21 cellular contexts compared by ENCODE assay signal in the genomic region with DNA sequence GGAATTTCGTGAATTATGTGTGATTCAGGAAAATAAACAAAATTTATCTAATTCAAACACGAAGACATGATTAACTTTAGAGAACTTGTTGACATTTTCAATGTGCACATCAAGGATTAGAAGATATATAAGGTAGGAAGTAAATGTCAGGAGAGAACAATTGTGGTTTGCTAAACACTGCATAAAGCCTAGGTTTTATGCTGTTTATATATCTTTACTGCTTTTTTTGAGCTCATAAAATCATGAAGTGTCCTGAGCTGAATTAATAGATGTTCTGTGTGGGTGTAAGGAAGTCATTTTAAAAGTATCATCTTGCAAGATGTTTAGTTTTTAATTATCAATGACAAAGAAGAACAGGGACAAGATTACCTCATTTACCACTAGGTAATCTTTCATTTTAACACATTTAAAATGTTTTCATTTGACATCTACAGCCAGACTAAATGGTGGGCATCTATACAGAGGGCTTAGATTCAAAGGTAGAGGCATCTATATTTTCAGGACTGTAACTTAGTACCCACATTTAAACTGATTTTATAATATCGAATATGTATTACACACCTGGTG.
DNase-seq lines count a peak whose midpoint lies in the region; ATAC-seq, FAIRE-seq and TF ChIP-seq lines count a peak whose summit lies in the region.
"Had no signal": no experiment of that assay in that cellular context is flagged by ENCODE, and none has a peak within 500 bp of the region (broad histone marks: within the 10 kb centered on the region; RNA-seq: fewer than 3 reads in every experiment).

No MANE protein-coding gene starts in this region.

- no peak for FAIRE-seq in astrocyte (lab: Jason Lieb, UNC)
- FAIRE-seq: HepG2 had no signal

- H3K4me3 Mint-ChIP-seq in astrocyte (ENCODE audit: unreplicated experiment) (no peak overlapping the region), mesothelial cell of epicardium (no peak overlapping the region)

- no peak overlapping the region for H3K9ac ChIP-seq in astrocyte (ENCODE audit: low read length)

- H3K36me3 ChIP-seq in HEK293 (ENCODE audit: control insufficient read depth in 2 of 2, insufficient read depth in 1 of 2, low read length in 2 of 2): no peaks in the 10 kb centered on the region
- H3K36me3 ChIP-seq in astrocyte (ENCODE audit: insufficient read depth, low read length): no peaks in the 10 kb centered on the region

- CTCF ChIA-PET in HEK293 (lab: Yijun Ruan, JAX): interaction anchor here (0.6 to 1.0 kb wide), 2 partner anchors 17 to 258 kb away, joined by 3 to 4 read pairs; no protein-coding TSS in a partner anchor

- H2AFZ ChIP-seq in astrocyte (ENCODE audit: low read depth, low read length): no peak overlapping the region

- H3K4me3 ChIP-seq in HEK293 (ENCODE audit: low read depth, low read length) (no peak overlapping the region), astrocyte (ENCODE audit: insufficient read depth, low read depth, low read length) (no peak overlapping the region)

- H3K27me3 Mint-ChIP-seq in astrocyte (ENCODE audit: low read depth, unreplicated experiment) (no peaks in the 10 kb centered on the region), mesothelial cell of epicardium (ENCODE audit: low read depth) (no peaks in the 10 kb centered on the region)

- H3K27ac Mint-ChIP-seq in astrocyte (ENCODE audit: unreplicated experiment): no peak overlapping the region
- H3K27ac Mint-ChIP-seq in mesothelial cell of epicardium: peak overlapping the region; percentile 1

- H4K20me1 ChIP-seq in astrocyte (ENCODE audit: insufficient read depth, low read length): no peaks in the 10 kb centered on the region

- ATAC-seq in GM18909 (IDR thresholded peaks at IDR 0.05; ENCODE audit: poor library complexity, unreplicated experiment) (no peak), HG02981 (IDR thresholded peaks at IDR 0.05; ENCODE audit: unreplicated experiment) (no peak)
- ATAC-seq: HepG2, Panc1 had no signal

- H3K36me3 Mint-ChIP-seq in astrocyte (ENCODE audit: low read depth, unreplicated experiment): no peaks in the 10 kb centered on the region
- no peaks in the 10 kb centered on the region for H3K36me3 Mint-ChIP-seq in mesothelial cell of epicardium

- no peak overlapping the region for H3K4me2 ChIP-seq in astrocyte (ENCODE audit: low read length)

- no peaks in the 10 kb centered on the region for H3K79me2 ChIP-seq in astrocyte (ENCODE audit: insufficient read depth, low read length)

- DNase-seq in astrocyte (ENCODE audit: low read depth) (peak; percentile 32), mesothelial cell of epicardium (ENCODE audit: low spot score in 2 of 2, unreplicated experiment in 2 of 2) (no peak), NCI-H187 treated with DMSO at 0.1 percent for 48 hours (lab: John Stamatoyannopoulos, UW) (no peak), GM19238 (ENCODE audit: insufficient read length, low spot score) (no peak)
- DNase-seq: DMS153, GOT3, HCEC 1CT, Karpas-422, NCI-H1105 treated with DMSO at 0.1 percent for 48 hours, NCI-H146, NCI-H2029, NCI-H446, NCI-H526, NCI-H82, SHP77 treated with DMSO at 0.1 percent for 48 hours, T-helper 1 cell had no signal

- TF ChIP-seq CTCF in HEK293 (tag by site-specific recombination; IDR thresholded peaks at IDR 0.05) (no peak), astrocyte (IDR thresholded peaks at IDR 0.05; ENCODE audit: insufficient read depth, low read depth, low read length) (no peak), mesothelial cell of epicardium (IDR thresholded peaks at IDR 0.05; ENCODE audit: unreplicated experiment) (no peak)

- H3K4me1 Mint-ChIP-seq in astrocyte (ENCODE audit: low read depth, unreplicated experiment) (no peaks in the 10 kb centered on the region), mesothelial cell of epicardium (peaks cover 20% of the 10 kb centered on the region)

- POLR2A ChIA-PET in HEK293 (lab: Yijun Ruan, JAX): no interaction called here

- peak overlapping the region; percentile 59; the same call in 1 of the 2 replicates for H3K27ac ChIP-seq in HEK293 (ENCODE audit: extremely low read depth, low read depth, low read length)
- H3K27ac ChIP-seq in astrocyte (ENCODE audit: low read depth, low read length): no peak overlapping the region

- no peaks in the 10 kb centered on the region for H3K27me3 ChIP-seq in astrocyte (ENCODE audit: insufficient read depth, low read length)

- H3K9me3 Mint-ChIP-seq in astrocyte (ENCODE audit: unreplicated experiment) (no peaks in the 10 kb centered on the region), mesothelial cell of epicardium (peaks cover 5% of the 10 kb centered on the region)

- H3K4me1 ChIP-seq in HEK293 (ENCODE audit: control insufficient read depth, insufficient read depth, low read length): peaks cover 26% of the 10 kb centered on the region
- no peaks in the 10 kb centered on the region for H3K4me1 ChIP-seq in astrocyte (ENCODE audit: insufficient read depth, low read length)

- no peaks in the 10 kb centered on the region for H3K9me3 ChIP-seq in HEK293 (ENCODE audit: control insufficient read depth, insufficient read depth, low read depth, low read length)
- no peaks in the 10 kb centered on the region for H3K9me3 ChIP-seq in astrocyte (ENCODE audit: insufficient read depth, low read depth, low read length)

TF ChIP-seq in HEK293, 187 proteins besides CTCF, POLR2A, EP300 and RAD21 (continues in another document):
- TF ChIP-seq ZNF830 (tag by site-specific recombination; IDR thresholded peaks at IDR 0.05; ENCODE audit: low read depth) (no peak), TCF7L2 (IDR thresholded peaks at IDR 0.05; ENCODE audit: borderline replicate concordance, low read depth, low read length) (peak; percentile 27; the same call in 1 of the 2 replicates), GFI1B (tag by site-specific recombination; IDR thresholded peaks at IDR 0.05) (peak; percentile 53; the same call in 1 of the 2 replicates), FEZF1 (tag by site-specific recombination; IDR thresholded peaks at IDR 0.05) (peak; percentile 96), ZNF121 (tag by site-specific recombination; IDR thresholded peaks at IDR 0.05) (no peak; the same call in 1 of the 2 replicates), WT1 (tag by site-specific recombination; IDR thresholded peaks at IDR 0.05) (peak; percentile 53), BCL6B (tag by site-specific recombination; IDR thresholded peaks at IDR 0.05) (peak; percentile 94), OSR2 (tag by site-specific recombination; IDR thresholded peaks at IDR 0.05) (peak; percentile 94), ZBTB8A (tag by site-specific recombination; IDR thresholded peaks at IDR 0.05) (0 out of 2 replicates have a peak, but pooled peaks have one; percentile 15), ZNF654 (tag by site-specific recombination; IDR thresholded peaks at IDR 0.05; ENCODE audit: low read depth) (0 out of 2 replicates have a peak, but pooled peaks have one; percentile 3), BCL11A (tag by site-specific recombination; IDR thresholded peaks at IDR 0.05; ENCODE audit: low read depth) (peak; percentile 79; the same call in 1 of the 2 replicates), ZNF626 (tag by site-specific recombination; IDR thresholded peaks at IDR 0.05) (no peak), OVOL3 (tag by site-specific recombination; IDR thresholded peaks at IDR 0.05) (peak; percentile 91), HOXD13 (CRISPR knock-in tag; IDR thresholded peaks at IDR 0.05; ENCODE audit: borderline replicate concordance) (peak; percentile 96), RBAK (tag by site-specific recombination; IDR thresholded peaks at IDR 0.05) (no peak), SCRT1 (tag by site-specific recombination; IDR thresholded peaks at IDR 0.05; ENCODE audit: borderline replicate concordance) (peak; percentile 72), ZNF366 (tag by site-specific recombination; conservative IDR thresholded peaks at IDR 0.05) (peak; percentile 71)
- TF ChIP-seq, protein P1, sequence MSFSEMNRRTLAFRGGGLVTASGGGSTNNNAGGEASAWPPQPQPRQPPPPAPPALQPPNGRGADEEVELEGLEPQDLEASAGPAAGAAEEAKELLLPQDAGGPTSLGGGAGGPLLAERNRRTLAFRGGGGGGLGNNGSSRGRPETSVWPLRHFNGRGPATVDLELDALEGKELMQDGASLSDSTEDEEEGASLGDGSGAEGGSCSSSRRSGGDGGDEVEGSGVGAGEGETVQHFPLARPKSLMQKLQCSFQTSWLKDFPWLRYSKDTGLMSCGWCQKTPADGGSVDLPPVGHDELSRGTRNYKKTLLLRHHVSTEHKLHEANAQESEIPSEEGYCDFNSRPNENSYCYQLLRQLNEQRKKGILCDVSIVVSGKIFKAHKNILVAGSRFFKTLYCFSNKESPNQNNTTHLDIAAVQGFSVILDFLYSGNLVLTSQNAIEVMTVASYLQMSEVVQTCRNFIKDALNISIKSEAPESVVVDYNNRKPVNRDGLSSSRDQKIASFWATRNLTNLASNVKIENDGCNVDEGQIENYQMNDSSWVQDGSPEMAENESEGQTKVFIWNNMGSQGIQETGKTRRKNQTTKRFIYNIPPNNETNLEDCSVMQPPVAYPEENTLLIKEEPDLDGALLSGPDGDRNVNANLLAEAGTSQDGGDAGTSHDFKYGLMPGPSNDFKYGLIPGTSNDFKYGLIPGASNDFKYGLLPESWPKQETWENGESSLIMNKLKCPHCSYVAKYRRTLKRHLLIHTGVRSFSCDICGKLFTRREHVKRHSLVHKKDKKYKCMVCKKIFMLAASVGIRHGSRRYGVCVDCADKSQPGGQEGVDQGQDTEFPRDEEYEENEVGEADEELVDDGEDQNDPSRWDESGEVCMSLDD (tag by site-specific recombination; IDR thresholded peaks at IDR 0.05): no peak
- TF ChIP-seq, protein P2, sequence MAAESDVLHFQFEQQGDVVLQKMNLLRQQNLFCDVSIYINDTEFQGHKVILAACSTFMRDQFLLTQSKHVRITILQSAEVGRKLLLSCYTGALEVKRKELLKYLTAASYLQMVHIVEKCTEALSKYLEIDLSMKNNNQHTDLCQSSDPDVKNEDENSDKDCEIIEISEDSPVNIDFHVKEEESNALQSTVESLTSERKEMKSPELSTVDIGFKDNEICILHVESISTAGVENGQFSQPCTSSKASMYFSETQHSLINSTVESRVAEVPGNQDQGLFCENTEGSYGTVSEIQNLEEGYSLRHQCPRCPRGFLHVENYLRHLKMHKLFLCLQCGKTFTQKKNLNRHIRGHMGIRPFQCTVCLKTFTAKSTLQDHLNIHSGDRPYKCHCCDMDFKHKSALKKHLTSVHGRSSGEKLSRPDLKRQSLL (tag by site-specific recombination; IDR thresholded peaks at IDR 0.05): no peak
